22 cellular contexts compared by ENCODE assay signal in genomic region chr6:82767037-82767436, GRCh38.
"Had no signal": no experiment of that assay in that cellular context is flagged by ENCODE, and none has a peak within 500 bp of the region (broad histone marks: within the 10 kb centered on the region; RNA-seq: fewer than 3 reads in every experiment).

No MANE protein-coding gene starts in this region.

- H3K27ac ChIP-seq: dorsolateral prefrontal cortex, esophagus muscularis mucosa, heart right ventricle, neutrophil, pancreas, right lobe of liver, thoracic aorta, tibial nerve, upper lobe of left lung had no signal

- H3K4me1 ChIP-seq: esophagus muscularis mucosa, heart right ventricle, pancreas, right lobe of liver, tibial nerve, upper lobe of left lung had no signal

- ATAC-seq: heart right ventricle; natural killer cell; pancreas; right lobe of liver; stimulated activated naive B cell treated with anti-CD40 and anti-IgM and Interleukin-4, amounts not matched to agents 10 μg/mL and 1 μg/mL and 100 μg/mL, for 72 hours had no signal

- H3K36me3 ChIP-seq: esophagus muscularis mucosa, heart right ventricle, neutrophil, pancreas, right lobe of liver, thoracic aorta, tibial nerve, upper lobe of left lung had no signal

- FAIRE-seq: keratinocyte, pancreas, small intestine, urothelium cell line had no signal

- H3K4me3 ChIP-seq: dorsolateral prefrontal cortex, esophagus muscularis mucosa, heart right ventricle, lung, pancreas, right lobe of liver, thoracic aorta, tibial nerve, upper lobe of left lung had no signal

- DNase-seq: dorsolateral prefrontal cortex; effector CD4-positive, alpha-beta T cell; foreskin melanocyte; glutamatergic neuron; heart right ventricle; hippocampal formation; natural killer cell; pancreas; retina; right lobe of liver; small intestine; stimulated activated CD4-positive, alpha-beta T cell treated with anti-CD3 and anti-CD28 coated beads, Interleukin-15, amount 100 ng/mL, for 24 hours; stimulated activated CD4-positive, alpha-beta T cell treated with anti-CD3 and anti-CD28 coated beads, Interleukin-2, amount 100 ng/mL, for 48 hours; stimulated activated naive B cell treated with anti-CD40 and anti-IgM and Interleukin-4, amounts not matched to agents 10 μg/mL and 1 μg/mL and 100 μg/mL, for 72 hours had no signal

- H3K9me3 ChIP-seq: esophagus muscularis mucosa, heart right ventricle, neutrophil, pancreas, right lobe of liver, thoracic aorta, tibial nerve, upper lobe of left lung had no signal

- H3K27me3 ChIP-seq: dorsolateral prefrontal cortex, esophagus muscularis mucosa, heart right ventricle, neutrophil, pancreas, right lobe of liver, tibial nerve, upper lobe of left lung had no signal
